13 cellular contexts compared by ENCODE assay signal in genomic region chr4:190177727-190178605, GRCh38. TPM values are rescaled to one million over a fixed set of nuclear protein-coding genes. Genes with fewer than 3 reads are reported as not detected.
A peak's percentile ranks its signal among the peaks of the same experiment; 100 is the strongest.
DNase-seq lines count a peak whose midpoint lies in the region; ATAC-seq and TF ChIP-seq lines count a peak whose summit lies in the region.
"Not testable (repeated sequence)": the region's sequence is repeated elsewhere in the genome, so short reads cannot be mapped to it uniquely, and the experiment has no call there.
"Had no signal": no experiment of that assay in that cellular context is flagged by ENCODE, and none has a peak within 500 bp of the region (broad histone marks: within the 10 kb centered on the region; RNA-seq: fewer than 3 reads in every experiment).

No MANE protein-coding gene starts in this region.

- not testable (repeated sequence) for H2AFZ ChIP-seq in PC-3 (ENCODE audit: low read length)

- not testable (repeated sequence) for H3K27me3 ChIP-seq in BE2C; PC-3 (ENCODE audit: low read length); adrenal gland; right atrium auricular region

- H3K9me3 ChIP-seq in BE2C; PC-3 (ENCODE audit: low read length); adrenal gland (replicated peaks in 1 of 3); right atrium auricular region: not testable (repeated sequence)

- H3K27me3 Mint-ChIP-seq in natural killer cell treated with Interleukin-12 subunit alpha and Interleukin-12 subunit beta and Interleukin-15 and Interleukin-18, amount 100 ng/mL, for 72 hours: not testable (repeated sequence)

- H3K4me3 Mint-ChIP-seq in natural killer cell treated with Interleukin-12 subunit alpha and Interleukin-12 subunit beta and Interleukin-15 and Interleukin-18, amount 100 ng/mL, for 72 hours; stimulated activated effector memory CD8-positive, alpha-beta T cell treated with anti-CD3 and anti-CD28 coated beads, Interleukin-12 subunit alpha, Interleukin-12 subunit beta, amount 100 ng/mL, for 72 hours: not testable (repeated sequence)

- not testable (repeated sequence) for H3K27ac Mint-ChIP-seq in natural killer cell treated with Interleukin-12 subunit alpha and Interleukin-12 subunit beta and Interleukin-15 and Interleukin-18, amount 100 ng/mL, for 72 hours; stimulated activated effector memory CD8-positive, alpha-beta T cell treated with anti-CD3 and anti-CD28 coated beads, Interleukin-12 subunit alpha, Interleukin-12 subunit beta, amount 100 ng/mL, for 72 hours

- H3K36me3 Mint-ChIP-seq in natural killer cell treated with Interleukin-12 subunit alpha and Interleukin-12 subunit beta and Interleukin-15 and Interleukin-18, amount 100 ng/mL, for 72 hours: peaks cover 17% of the 10 kb centered on the region
- not testable (repeated sequence) for H3K36me3 Mint-ChIP-seq in stimulated activated effector memory CD8-positive, alpha-beta T cell treated with anti-CD3 and anti-CD28 coated beads, Interleukin-12 subunit alpha, Interleukin-12 subunit beta, amount 100 ng/mL, for 72 hours

- H3K9me3 Mint-ChIP-seq in natural killer cell treated with Interleukin-12 subunit alpha and Interleukin-12 subunit beta and Interleukin-15 and Interleukin-18, amount 100 ng/mL, for 72 hours; stimulated activated effector memory CD8-positive, alpha-beta T cell treated with anti-CD3 and anti-CD28 coated beads, Interleukin-12 subunit alpha, Interleukin-12 subunit beta, amount 100 ng/mL, for 72 hours: not testable (repeated sequence)

- H3F3A ChIP-seq in PC-3 (ENCODE audit: low read length, unreplicated experiment): not testable (repeated sequence)

- not testable (repeated sequence) for H3K4me3 ChIP-seq in BE2C (ENCODE audit: low read depth, low read length); PC-3 (ENCODE audit: low read length); adrenal gland; right atrium auricular region

- H3K4me1 ChIP-seq in BE2C; PC-3 (ENCODE audit: insufficient read depth, low read length); adrenal gland (replicated peaks in 1 of 2); right atrium auricular region: not testable (repeated sequence)

- H3K9ac ChIP-seq in PC-3 (ENCODE audit: low read length): not testable (repeated sequence)

- H3K79me2 ChIP-seq in PC-3 (ENCODE audit: low read length): not testable (repeated sequence)

- CTCF ChIA-PET in PC-3 (lab: Charles Lee): not testable (repeated sequence)

- not testable (repeated sequence) for H3K27ac ChIP-seq in PC-3 (ENCODE audit: low read length); adrenal gland; right atrium auricular region

- H3K36me3 ChIP-seq in BE2C; PC-3 (ENCODE audit: low read depth, low read length); adrenal gland (replicated peaks in 1 of 2); right atrium auricular region: not testable (repeated sequence)

- not testable (repeated sequence) for BruUV-seq in PC-3 (replicated peaks; lab: Mats Ljungman, UMichigan)

- TF ChIP-seq CTCF in BE2C (IDR thresholded peaks at IDR 0.05; ENCODE audit: low read depth, low read length); PC-3 (conservative IDR thresholded peaks at IDR 0.05; ENCODE audit: low read depth, low read length); adrenal gland (IDR thresholded peaks at IDR 0.05); right atrium auricular region (IDR thresholded peaks at IDR 0.05): not testable (repeated sequence)

- TF ChIP-seq POLR2A in adrenal gland (IDR thresholded peaks at IDR 0.05): not testable (repeated sequence)

- POLR2A ChIA-PET in PC-3 (lab: Charles Lee; ENCODE audit: unreplicated experiment): not testable (repeated sequence)

- H3K9me2 ChIP-seq in PC-3 (replicated peaks; ENCODE audit: low read length): not testable (repeated sequence)

- DNase-seq in BE2C (peak; percentile 22), adrenal gland (peak in 6 of 7 donors; percentile 1 to 51 (median 18)), right atrium auricular region (ENCODE audit: low spot score) (peak; percentile 56)
- not testable (repeated sequence) for DNase-seq in PC-3
- DNase-seq in activated CD8-positive, alpha-beta memory T cell treated with anti-CD3 and anti-CD28 coated beads for 24 hours: peak; percentile 59
- DNase-seq in natural killer cell treated with Interleukin-12 subunit alpha and Interleukin-12 subunit beta and Interleukin-15 and Interleukin-18, amount 100 ng/mL, for 72 hours (ENCODE audit: low spot score): peak; percentile 64
- peak; percentile 5 to 61 for DNase-seq in stimulated activated effector memory CD8-positive, alpha-beta T cell treated with anti-CD3 and anti-CD28 coated beads, Interleukin-12 subunit alpha, Interleukin-12 subunit beta, amount 100 ng/mL, for 72 hours (ENCODE audit: low spot score in 2 of 2)

- intact Hi-C loops in PC-3 (cut with micrococcal nuclease); adrenal gland (cut with DNase I): not testable (repeated sequence)

- WGBS in adrenal gland, 4 donors: 28 to 45% (median 38%) methylated on average over 4 to 5 of the region's 6 CpGs

- not testable (repeated sequence) for H3K4me1 Mint-ChIP-seq in natural killer cell treated with Interleukin-12 subunit alpha and Interleukin-12 subunit beta and Interleukin-15 and Interleukin-18, amount 100 ng/mL, for 72 hours (ENCODE audit: low read depth in 2 of 2); stimulated activated effector memory CD8-positive, alpha-beta T cell treated with anti-CD3 and anti-CD28 coated beads, Interleukin-12 subunit alpha, Interleukin-12 subunit beta, amount 100 ng/mL, for 72 hours

- H3K4me2 ChIP-seq in PC-3 (ENCODE audit: low read length): not testable (repeated sequence)

- ATAC-seq in HG02610 (IDR thresholded peaks at IDR 0.05; ENCODE audit: unreplicated experiment) (peak; percentile 34), PC-3 (peak; percentile 39)
- peak; percentile 54 to 61 for ATAC-seq in natural killer cell treated with Interleukin-12 subunit alpha and Interleukin-12 subunit beta and Interleukin-15 and Interleukin-18, amount 100 ng/mL, for 72 hours
- ATAC-seq in stimulated activated effector memory CD8-positive, alpha-beta T cell treated with anti-CD3 and anti-CD28 coated beads, Interleukin-12 subunit alpha, Interleukin-12 subunit beta, amount 100 ng/mL, for 72 hours: peak; percentile 44

- not testable (repeated sequence) for H4K20me1 ChIP-seq in PC-3 (ENCODE audit: low read length)

RNA-seq across cellular contexts. Expression of gene DUX4, which starts 4.4 kb away (rescaled TPM):
- not detected for polyA plus RNA-seq in BE2C (2012; ENCODE audit: insufficient read depth, insufficient read length, low read depth)
- total RNA-seq in PC-3 (2014; rRNA removed) (not detected in 2 replicates), adrenal gland (not detected), right atrium auricular region (not detected)
- polyA plus RNA-seq in adrenal gland: not detected
- total RNA-seq in natural killer cell treated with Interleukin-12 subunit alpha and Interleukin-12 subunit beta and Interleukin-15 and Interleukin-18, amount 100 ng/mL, for 72 hours: not detected
- total RNA-seq: astrocyte, hepatocyte, mesothelial cell of epicardium, temporal lobe had no signal
- polyA plus RNA-seq: BJ, hepatocyte had no signal
